13 cellular contexts compared by ENCODE assay signal in the genomic region with DNA sequence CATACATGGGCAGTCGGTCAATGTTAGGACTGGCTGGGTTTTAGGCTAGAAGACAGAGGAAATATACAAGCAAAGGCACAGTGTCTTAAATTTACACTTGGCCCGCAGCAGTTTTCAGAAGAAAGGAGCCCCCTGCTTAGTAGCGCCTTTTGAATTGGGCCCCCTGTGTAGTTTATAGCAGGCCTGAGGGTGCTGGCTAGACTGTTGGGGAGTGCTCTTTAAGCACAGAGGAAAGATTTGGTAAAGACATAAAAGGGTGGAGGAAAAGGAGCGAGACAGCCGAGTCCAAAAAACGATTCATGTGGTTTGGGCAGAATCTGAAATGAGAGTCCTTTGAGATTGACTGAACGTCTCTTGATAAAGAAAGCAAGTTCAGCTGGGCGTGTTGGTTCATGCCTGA. TPM values are rescaled to one million over a fixed set of nuclear protein-coding genes. Genes with fewer than 3 reads are reported as not detected.
A peak's percentile ranks its signal among the peaks of the same experiment; 100 is the strongest.
DNase-seq lines count a peak whose midpoint lies in the region; ATAC-seq and TF ChIP-seq lines count a peak whose summit lies in the region.
"Had no signal": no experiment of that assay in that cellular context is flagged by ENCODE, and none has a peak within 500 bp of the region (broad histone marks: within the 10 kb centered on the region; RNA-seq: fewer than 3 reads in every experiment).

No MANE protein-coding gene starts in this region.

- peak overlapping the region; percentile 32 to 79 (median 58); a peak in 19 of 22 replicates for H3K27ac ChIP-seq in BLaER1 treated with 17β-estradiol and CSF1 and Interleukin-3, amounts not matched to agents 10 nM and 100 nM
- H3K27ac ChIP-seq in HEK293 (ENCODE audit: extremely low read depth, low read depth, low read length) = no peak overlapping the region
- H3K27ac ChIP-seq in lower lobe of right lung = no peak overlapping the region
- H3K27ac ChIP-seq: gastrocnemius medialis, WERI-Rb-1 had no signal

- peak overlapping the region; percentile 92 for H3K27ac Mint-ChIP-seq in activated CD8-positive, alpha-beta T cell treated with anti-CD3 and anti-CD28 coated beads for 36 hours
- H3K27ac Mint-ChIP-seq in naive thymus-derived CD8-positive, alpha-beta T cell = peak overlapping the region; percentile 90 to 100 (median 98)
- H3K27ac Mint-ChIP-seq in CD14-positive monocyte = peak overlapping the region in 2 of 7 donors; percentile 13 to 33

- H4K20me1 ChIP-seq in BLaER1 treated with 17β-estradiol and CSF1 and Interleukin-3, amounts not matched to agents 10 nM and 100 nM = peaks cover 0 to 57% (median 0%) of the 10 kb centered on the region in 11 experiments; a peak in 7 of 22 replicates

- TF ChIP-seq CTCF in HEK293 (tag by site-specific recombination; IDR thresholded peaks at IDR 0.05) (no peak), CD14-positive monocyte (IDR thresholded peaks at IDR 0.05) (no peak), lower lobe of right lung (IDR thresholded peaks at IDR 0.05) (no peak)
- TF ChIP-seq CTCF in activated CD8-positive, alpha-beta T cell treated with anti-CD3 and anti-CD28 coated beads for 36 hours (IDR thresholded peaks at IDR 0.05) = no peak

- H3K36me3 ChIP-seq in BLaER1 treated with 17β-estradiol and CSF1 and Interleukin-3, amounts not matched to agents 10 nM and 100 nM = peaks cover 0 to 26% (median 12%) of the 10 kb centered on the region in 11 experiments; a peak in 13 of 22 replicates
- peaks cover 10 to 13% of the 10 kb centered on the region in 2 experiments; a peak in 2 of 3 replicates for H3K36me3 ChIP-seq in HEK293 (ENCODE audit: control insufficient read depth in 2 of 2, insufficient read depth in 1 of 2, low read length in 2 of 2)
- no peaks in the 10 kb centered on the region for H3K36me3 ChIP-seq in lower lobe of right lung
- H3K36me3 ChIP-seq: gastrocnemius medialis, uterus had no signal

- H3K4me1 Mint-ChIP-seq in activated CD8-positive, alpha-beta T cell treated with anti-CD3 and anti-CD28 coated beads for 36 hours (ENCODE audit: low read depth) = peaks cover 59% of the 10 kb centered on the region
- peaks cover 26 to 54% (median 47%) of the 10 kb centered on the region in 4 donors for H3K4me1 Mint-ChIP-seq in naive thymus-derived CD8-positive, alpha-beta T cell
- H3K4me1 Mint-ChIP-seq in CD14-positive monocyte = peaks cover 31% of the 10 kb centered on the region

- H3K27me3 Mint-ChIP-seq in activated CD8-positive, alpha-beta T cell treated with anti-CD3 and anti-CD28 coated beads for 36 hours = peaks cover 10% of the 10 kb centered on the region
- H3K27me3 Mint-ChIP-seq in naive thymus-derived CD8-positive, alpha-beta T cell = peaks cover 0 to 16% (median 0%) of the 10 kb centered on the region in 5 donors
- H3K27me3 Mint-ChIP-seq in CD14-positive monocyte (ENCODE audit: low read depth in 3 of 3) = peaks cover 45 to 64% (median 51%) of the 10 kb centered on the region in 3 donors

- CTCF ChIA-PET in HEK293 (lab: Yijun Ruan, JAX) = interaction anchor here (0.7 to 1.5 kb wide), 9 partner anchors 9 to 428 kb away, joined by 3 to 11 read pairs (median 4); partner anchors contain the start of gene SOCS1
- CTCF ChIA-PET in activated CD8-positive, alpha-beta T cell treated with anti-CD3 and anti-CD28 coated beads for 36 hours (lab: Charles Lee) = interaction anchor here (0.8 to 7.1 kb wide), 20 partner anchors 9 to 407 kb away, joined by 3 to 88 read pairs (median 4); partner anchors contain the start of gene SOCS1

- peaks cover 53 to 86% (median 78%) of the 10 kb centered on the region in 10 experiments for H3K4me1 ChIP-seq in BLaER1 treated with 17β-estradiol and CSF1 and Interleukin-3, amounts not matched to agents 10 nM and 100 nM
- H3K4me1 ChIP-seq in HEK293 (ENCODE audit: control insufficient read depth, insufficient read depth, low read length) = 0 out of 2 replicates have a peak, but pooled peaks cover 6% of the 10 kb centered on the region
- H3K4me1 ChIP-seq in lower lobe of right lung = peaks cover 35% of the 10 kb centered on the region

- no peak overlapping the region for H3K4me3 ChIP-seq in BLaER1 treated with 17β-estradiol and CSF1 and Interleukin-3, amounts not matched to agents 10 nM and 100 nM
- H3K4me3 ChIP-seq in HEK293 (ENCODE audit: low read depth, low read length) = no peak overlapping the region
- H3K4me3 ChIP-seq in lower lobe of right lung = no peak overlapping the region
- H3K4me3 ChIP-seq: gastrocnemius medialis, uterus had no signal

- intact Hi-C loops in activated CD8-positive, alpha-beta T cell treated with anti-CD3 and anti-CD28 coated beads for 36 hours (cut with micrococcal nuclease) = loop anchor here (2.0 to 5.0 kb wide), 2 partner anchors 99 to 384 kb away; partner anchors contain the start of gene SOCS1
- intact Hi-C loops in CD14-positive monocyte (cut with micrococcal nuclease) = loop anchor here (5.0 to 10.0 kb wide), 4 partner anchors 44 to 394 kb away; partner anchors contain the start of gene SOCS1 (in 1 of the 2)
- intact Hi-C loops in lower lobe of right lung (cut with DNase I) = no loop called here

- H3K9me3 ChIP-seq in BLaER1 treated with 17β-estradiol and CSF1 and Interleukin-3, amounts not matched to agents 10 nM and 100 nM (replicated peaks in 1 of 11) = peaks cover 0 to 8% (median 7%) of the 10 kb centered on the region in 11 experiments; a peak in 13 of 22 replicates
- no peaks in the 10 kb centered on the region for H3K9me3 ChIP-seq in HEK293 (ENCODE audit: control insufficient read depth, insufficient read depth, low read depth, low read length)
- H3K9me3 ChIP-seq in lower lobe of right lung = no peaks in the 10 kb centered on the region
- H3K9me3 ChIP-seq: gastrocnemius medialis, uterus had no signal

- H3K27me3 ChIP-seq in BLaER1 treated with 17β-estradiol and CSF1 and Interleukin-3, amounts not matched to agents 10 nM and 100 nM = peaks cover 0 to 44% (median 15%) of the 10 kb centered on the region in 11 experiments; a peak in 16 of 22 replicates
- no peaks in the 10 kb centered on the region for H3K27me3 ChIP-seq in lower lobe of right lung (ENCODE audit: low read depth)
- H3K27me3 ChIP-seq: gastrocnemius medialis, uterus had no signal

- H3K9ac ChIP-seq in BLaER1 treated with 17β-estradiol and CSF1 and Interleukin-3, amounts not matched to agents 10 nM and 100 nM = peak overlapping the region in 10 of 11 experiments; percentile 20 to 69 (median 57); a peak in 17 of 22 replicates

- ATAC-seq in activated CD8-positive, alpha-beta T cell treated with anti-CD3 and anti-CD28 coated beads for 36 hours = peak; percentile 9
- peak in 1 of 2 donors; percentile 23 for ATAC-seq in naive thymus-derived CD8-positive, alpha-beta T cell
- no peak for ATAC-seq in lower lobe of right lung
- no peak for ATAC-seq in GM18858 (IDR thresholded peaks at IDR 0.05; ENCODE audit: unreplicated experiment)
- ATAC-seq: gastrocnemius medialis had no signal

- peaks cover 28% of the 10 kb centered on the region for H3K36me3 Mint-ChIP-seq in activated CD8-positive, alpha-beta T cell treated with anti-CD3 and anti-CD28 coated beads for 36 hours (ENCODE audit: low read depth)
- no peaks in the 10 kb centered on the region for H3K36me3 Mint-ChIP-seq in naive thymus-derived CD8-positive, alpha-beta T cell
- peaks cover 11 to 24% of the 10 kb centered on the region in 2 donors for H3K36me3 Mint-ChIP-seq in CD14-positive monocyte

- POLR2A ChIA-PET in HEK293 (lab: Yijun Ruan, JAX) = interaction anchor here (1.4 kb wide), 1 partner anchor 100 kb away, joined by 12 read pairs; the partner anchor contains the start of gene SOCS1
- POLR2A ChIA-PET in activated CD8-positive, alpha-beta T cell treated with anti-CD3 and anti-CD28 coated beads for 36 hours (lab: Charles Lee) = interaction anchor here (1.0 to 3.7 kb wide), 7 partner anchors 10 to 131 kb away, joined by 4 to 57 read pairs (median 5); partner anchors contain the start of genes RMI2 and SOCS1
- POLR2A ChIA-PET in naive thymus-derived CD8-positive, alpha-beta T cell (lab: Charles Lee) = interaction anchor here (0.6 to 6.7 kb wide), 6 partner anchors 26 to 131 kb away, joined by 3 to 107 read pairs (median 3); partner anchors contain the start of gene SOCS1

- peak overlapping the region; percentile 74 to 92 (median 90) for H3K4me2 ChIP-seq in BLaER1 treated with 17β-estradiol and CSF1 and Interleukin-3, amounts not matched to agents 10 nM and 100 nM

- peaks cover 3% of the 10 kb centered on the region for H3K9me3 Mint-ChIP-seq in activated CD8-positive, alpha-beta T cell treated with anti-CD3 and anti-CD28 coated beads for 36 hours
- no peaks in the 10 kb centered on the region for H3K9me3 Mint-ChIP-seq in naive thymus-derived CD8-positive, alpha-beta T cell
- peaks cover 0 to 4% (median 0%) of the 10 kb centered on the region in 7 donors for H3K9me3 Mint-ChIP-seq in CD14-positive monocyte

- peak overlapping the region; percentile 44 for H3K4me3 Mint-ChIP-seq in activated CD8-positive, alpha-beta T cell treated with anti-CD3 and anti-CD28 coated beads for 36 hours
- H3K4me3 Mint-ChIP-seq in naive thymus-derived CD8-positive, alpha-beta T cell = peak overlapping the region; percentile 6 to 87 (median 80)
- peak overlapping the region in 1 of 2 donors; percentile 78 for H3K4me3 Mint-ChIP-seq in CD14-positive monocyte

- DNase-seq in activated CD8-positive, alpha-beta T cell treated with anti-CD3 and anti-CD28 coated beads for 36 hours = peak; percentile 30
- no peak for DNase-seq in naive thymus-derived CD8-positive, alpha-beta T cell
- DNase-seq in CD14-positive monocyte (ENCODE audit: low spot score) = no peak
- DNase-seq in lower lobe of right lung = no peak
- no peak for DNase-seq in cortex of kidney (lab: John Stamatoyannopoulos, UW)
- DNase-seq: activated effector memory CD4-positive, alpha-beta T cell treated with Interleukin-2 at 50 U/mL for 16 hours; gastrocnemius medialis; NCI-H2171; WERI-Rb-1 had no signal

TF ChIP-seq in HEK293, 187 proteins besides CTCF, POLR2A, EP300 and RAD21:
- no peak for TF ChIP-seq GLI4 (tag by site-specific recombination; IDR thresholded peaks at IDR 0.05)
- TF ChIP-seq GLIS1 (tag by site-specific recombination; IDR thresholded peaks at IDR 0.05) = peak; percentile 85
- peak; percentile 76 for TF ChIP-seq ZIC2 (tag by site-specific recombination; IDR thresholded peaks at IDR 0.05)
- TF ChIP-seq KLF10 (tag by site-specific recombination; IDR thresholded peaks at IDR 0.05) = 0 out of 2 replicates have a peak, but pooled peaks have one; percentile 13

RNA-seq across cellular contexts. Expression of gene RMI2, which starts 10.6 kb away (rescaled TPM):
- total RNA-seq in activated CD8-positive, alpha-beta T cell treated with anti-CD3 and anti-CD28 coated beads for 36 hours = 10 to 100 TPM; 53.1 to 57.7 TPM
- total RNA-seq in naive thymus-derived CD8-positive, alpha-beta T cell = 1 to 10 TPM; 2.4 to 2.8 TPM
- 10 to 100 TPM in 1 of 3 donors, 1 to 10 TPM in 2; 1.3 to 13.5 (median 7.1) TPM for polyA plus RNA-seq in naive thymus-derived CD8-positive, alpha-beta T cell
- under 1 TPM; 0.23 to 0.24 TPM for polyA plus RNA-seq in CD14-positive monocyte
- total RNA-seq in lower lobe of right lung = 1.7 TPM

Comparison
In these comparisons a context has a peak if more than half of its experiments do, and no peak if none do; other contexts are left out.
1. H3K27ac ChIP-seq: peak in BLaER1 treated with 17β-estradiol and CSF1 and Interleukin-3, amounts not matched to agents 10 nM and 100 nM (11 of 11); none in HEK293 (single experiment) and lower lobe of right lung (single experiment).
2. RNA of gene RMI2, which starts 10.6 kb away (total RNA-seq): 53.1 to 57.7 TPM in activated CD8-positive, alpha-beta T cell treated with anti-CD3 and anti-CD28 coated beads for 36 hours; 2.4 to 2.8 TPM in naive thymus-derived CD8-positive, alpha-beta T cell and 1.7 TPM in lower lobe of right lung (single experiment); every median in the first group is over 10 times any median in the second.